ENCODE assay signal across 8 cellular contexts in the genomic region with DNA sequence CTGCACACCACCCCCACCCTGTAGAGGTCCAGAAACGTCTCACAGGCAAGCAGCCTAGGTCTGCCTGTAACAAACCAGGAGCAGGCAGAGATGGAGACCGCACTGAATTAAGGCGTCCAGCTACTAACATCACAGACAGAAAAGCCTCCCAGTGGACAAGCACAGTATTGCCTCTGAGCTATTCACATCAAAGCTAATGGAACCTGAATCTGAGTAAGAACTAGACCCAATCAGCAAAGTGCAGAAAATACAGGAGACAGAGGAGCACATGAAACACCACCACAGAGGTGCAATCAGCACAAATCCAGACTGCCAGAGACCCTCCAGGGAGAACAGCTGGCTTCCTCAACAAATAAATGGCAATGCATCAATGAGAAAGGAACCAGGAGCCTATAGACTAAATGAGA. TPM values are rescaled to one million over a fixed set of nuclear protein-coding genes. Genes with fewer than 3 reads are reported as not detected.
DNase-seq lines count a peak whose midpoint lies in the region; ATAC-seq, FAIRE-seq and TF ChIP-seq lines count a peak whose summit lies in the region.

No MANE protein-coding gene starts in this region.

- peak in 8 of 10 experiments; percentile 18 to 36 (median 28) for DNase-seq in CD4-positive, alpha-beta T cell
- DNase-seq in GM20000 (ENCODE audit: low spot score): peak; percentile 64
- peak; percentile 80 for DNase-seq in NCI-H2171 treated with DMSO at 0.1 percent for 48 hours (lab: John Stamatoyannopoulos, UW)
- DNase-seq in activated CD4-positive, alpha-beta T cell treated with anti-CD3 and anti-CD28 coated beads for 24 hours (ENCODE audit: low read depth in 2 of 2): peak; percentile 31 to 38
- DNase-seq in H1 (ENCODE audit: low read depth in 1 of 2, low spot score in 2 of 2): peak in 1 of 2 experiments; percentile 78
- peak; percentile 75 for DNase-seq in mesenchymal stem cell
- peak in 5 of 6 experiments; percentile 5 to 44 (median 21) for DNase-seq in stimulated activated naive CD4-positive, alpha-beta T cell (lab: John Stamatoyannopoulos, UW)

- H4K91ac ChIP-seq in H1 (replicated peaks; ENCODE audit: insufficient read length, low read length) (no peak overlapping the region), mesenchymal stem cell (ENCODE audit: low read length) (no peak overlapping the region)

- H3K9me3 Mint-ChIP-seq in CD4-positive, alpha-beta T cell: peaks cover 2% of the 10 kb centered on the region

- no peak overlapping the region for H3K4me3 ChIP-seq in H1 (ENCODE audit: extremely low read depth in 1 of 4, insufficient read depth in 2 of 4, low read depth in 3 of 4, low read length in 4 of 4)
- H3K4me3 ChIP-seq in mesenchymal stem cell (ENCODE audit: insufficient read depth in 1 of 2, low read depth in 1 of 2, low read length in 2 of 2): no peak overlapping the region

- no peak overlapping the region for H4K5ac ChIP-seq in H1 (ENCODE audit: insufficient read length, low read depth, low read length)

- CTCF ChIA-PET in CD4-positive, alpha-beta T cell (lab: Charles Lee): interaction anchor here (0.6 to 1.7 kb wide), 7 partner anchors 22 to 259 kb away, joined by 3 to 9 read pairs (median 3); partner anchors contain the start of genes PEMT and RASD1
- CTCF ChIA-PET in H1 (lab: Charles Lee; ENCODE audit: partially characterized antibody): interaction anchor here (0.6 to 3.3 kb wide), 35 partner anchors 8 to 708 kb away, joined by 3 to 35 read pairs (median 5); partner anchors contain the start of gene RASD1

- TF ChIP-seq RAD21 in H1 (IDR thresholded peaks at IDR 0.05 in 1 of 2, conservative IDR thresholded peaks at IDR 0.05 in 1 of 2; ENCODE audit: low read depth in 2 of 2, low read length in 2 of 2): peak; percentile 42 to 70

- WGBS in H1 (ENCODE audit: extremely low coverage in 1 of 2, insufficient coverage in 1 of 2, insufficient read length in 1 of 2, insufficient replicate concordance in 2 of 2, low coverage in 1 of 2, low lambda C conversion rate in 2 of 2, missing lambda C conversion rate in 1 of 2), 2 experiments: 31% methylated on average over 3 of the region's 3 CpGs; no CpG with 5 or more reads in 1 of the 2 experiments
- WGBS in mesenchymal stem cell: 10% methylated on average over 3 of the region's 3 CpGs

- no peaks in the 10 kb centered on the region for H4K20me1 ChIP-seq in H1 (replicated peaks in 1 of 2; ENCODE audit: control insufficient read depth in 1 of 2, insufficient read depth in 2 of 2, low read length in 2 of 2)

- intact Hi-C loops in CD4-positive, alpha-beta T cell (cut with DNase I, micrococcal nuclease): loop anchor here in 1 of 2 experiments (1.0 kb wide), 1 partner anchor 257 kb away; no protein-coding TSS in a partner anchor

- peak; percentile 99 for FAIRE-seq in H1 (lab: Jason Lieb, UNC)

- no peaks in the 10 kb centered on the region for H3K23me2 ChIP-seq in H1 (ENCODE audit: low read depth, low read length)

- H4K8ac ChIP-seq in H1 (ENCODE audit: extremely low read depth, insufficient read depth, low read length): peak overlapping the region; percentile 31; the same call in 1 of the 2 replicates
- H4K8ac ChIP-seq in mesenchymal stem cell (ENCODE audit: low read length): no peak overlapping the region

- H3K36me3 ChIP-seq in H1 (ENCODE audit: control insufficient read depth in 2 of 4, insufficient read depth in 4 of 4, low read length in 3 of 4): no peaks in the 10 kb centered on the region
- no peaks in the 10 kb centered on the region for H3K36me3 ChIP-seq in mesenchymal stem cell (ENCODE audit: control insufficient read depth in 1 of 2, insufficient read depth in 2 of 2, low read depth in 1 of 2, low read length in 2 of 2)

- H3K23ac ChIP-seq in H1 (ENCODE audit: insufficient read length): no peak overlapping the region
- H3K23ac ChIP-seq in mesenchymal stem cell (ENCODE audit: low read length in 2 of 2): no peak overlapping the region

- H3K18ac ChIP-seq in H1 (ENCODE audit: extremely low read depth, low read length) (no peak overlapping the region), mesenchymal stem cell (ENCODE audit: low read depth in 1 of 2, low read length in 2 of 2) (no peak overlapping the region)

- ATAC-seq in CD4-positive, alpha-beta T cell (ENCODE audit: poor library complexity): peak; percentile 98
- no peak for ATAC-seq in HG03280 (IDR thresholded peaks at IDR 0.05; ENCODE audit: unreplicated experiment)

- TF ChIP-seq EP300 in H1 (IDR thresholded peaks at IDR 0.05; ENCODE audit: borderline replicate concordance in 1 of 2, low read depth in 2 of 2, low read length in 2 of 2): no peak

- H2BK5ac ChIP-seq in H1 (ENCODE audit: low read depth, low read length) (no peak overlapping the region), mesenchymal stem cell (ENCODE audit: low read depth, low read length, poor library complexity, severe bottlenecking) (no peak overlapping the region)

- H3K14ac ChIP-seq in H1 (ENCODE audit: insufficient read length): no peak overlapping the region
- no peak overlapping the region for H3K14ac ChIP-seq in mesenchymal stem cell (ENCODE audit: low read length in 2 of 2)

- H3K4me1 ChIP-seq in H1 (replicated peaks in 1 of 4; ENCODE audit: control insufficient read depth in 3 of 4, insufficient read depth in 4 of 4, low read length in 3 of 4) (peaks cover 0 to 3% (median under 1%) of the 10 kb centered on the region in 4 experiments; a peak in 4 of 7 replicates), mesenchymal stem cell (ENCODE audit: control insufficient read depth, insufficient read depth, low read depth, low read length) (no peaks in the 10 kb centered on the region)

- H2BK12ac ChIP-seq in H1 (ENCODE audit: low read depth, low read length) (no peak overlapping the region), mesenchymal stem cell (ENCODE audit: low read length in 2 of 2) (no peak overlapping the region)

- H2BK20ac ChIP-seq in H1 (ENCODE audit: low read length): no peak overlapping the region

- H3K4me2 ChIP-seq in H1 (ENCODE audit: insufficient read depth in 1 of 2, low read depth in 2 of 2, low read length in 2 of 2): no peak overlapping the region; a peak in 2 of 4 replicates
- no peak overlapping the region for H3K4me2 ChIP-seq in mesenchymal stem cell (ENCODE audit: low read length, poor library complexity, severe bottlenecking)

- no peak overlapping the region for H3K4me3 Mint-ChIP-seq in CD4-positive, alpha-beta T cell

- H3K79me2 ChIP-seq in H1 (ENCODE audit: control insufficient read depth in 1 of 2, insufficient read depth in 2 of 2, low read length in 2 of 2): no peaks in the 10 kb centered on the region

- no peak overlapping the region for H2AK5ac ChIP-seq in H1 (ENCODE audit: low read depth, low read length)
- no peak overlapping the region for H2AK5ac ChIP-seq in mesenchymal stem cell (ENCODE audit: low read length, severe bottlenecking)

- H2BK15ac ChIP-seq in H1 (ENCODE audit: low read length): 0 out of 2 replicates have a peak overlapping the region, but pooled peaks have one; percentile 81
- H2BK15ac ChIP-seq in mesenchymal stem cell (ENCODE audit: low read depth, poor library complexity, severe bottlenecking): no peak overlapping the region

- no peaks in the 10 kb centered on the region for H3K27me3 Mint-ChIP-seq in CD4-positive, alpha-beta T cell

- no peak overlapping the region for H3K27ac Mint-ChIP-seq in CD4-positive, alpha-beta T cell

- TF ChIP-seq CTCF in CD4-positive, alpha-beta T cell (IDR thresholded peaks at IDR 0.05): peak; percentile 63
- TF ChIP-seq CTCF in GM20000 (IDR thresholded peaks at IDR 0.05; ENCODE audit: extremely low read depth, missing control alignments) (peak; percentile 28), H1 (IDR thresholded peaks at IDR 0.05; ENCODE audit: control extremely low read depth in 1 of 3, insufficient read depth in 1 of 3, low read depth in 1 of 3, low read length in 3 of 3) (peak in 2 of 3 experiments; percentile 64 to 82; a peak in 3 of 4 replicates)

- TF ChIP-seq POLR2A in H1 (IDR thresholded peaks at IDR 0.05; ENCODE audit: control extremely low read depth in 1 of 2, low read depth in 2 of 2, low read length in 2 of 2): no peak

- no peaks in the 10 kb centered on the region for H3K36me3 Mint-ChIP-seq in CD4-positive, alpha-beta T cell (ENCODE audit: low read depth)

- H2BK120ac ChIP-seq in H1 (replicated peaks; ENCODE audit: low read depth, low read length): no peak overlapping the region
- H2BK120ac ChIP-seq in mesenchymal stem cell (ENCODE audit: low read depth, low read length): no peak overlapping the region

- no peak overlapping the region for H3K56ac ChIP-seq in H1 (replicated peaks; ENCODE audit: insufficient read length, low read depth, low read length)

- no peak overlapping the region for H3K9ac ChIP-seq in H1 (replicated peaks in 1 of 4; ENCODE audit: extremely low read depth in 1 of 4, low read depth in 3 of 4, low read length in 3 of 4)
- H3K9ac ChIP-seq in mesenchymal stem cell (ENCODE audit: low read length): no peak overlapping the region

- H3K9me3 ChIP-seq in CD4-positive, alpha-beta T cell (ENCODE audit: control insufficient read depth, low read length): no peaks in the 10 kb centered on the region
- H3K9me3 ChIP-seq in H1 (ENCODE audit: insufficient read depth in 2 of 2, low read depth in 1 of 2, low read length in 1 of 2) (peaks cover 3 to 7% of the 10 kb centered on the region in 2 experiments; a peak in 2 of 4 replicates), mesenchymal stem cell (ENCODE audit: control insufficient read depth, low read length) (no peaks in the 10 kb centered on the region)

- H3K4ac ChIP-seq in H1 (replicated peaks; ENCODE audit: insufficient read length, low read depth, low read length): no peak overlapping the region
- no peak overlapping the region for H3K4ac ChIP-seq in mesenchymal stem cell (ENCODE audit: low read depth in 1 of 2, low read length in 2 of 2)

- H3K27me3 ChIP-seq in CD4-positive, alpha-beta T cell (ENCODE audit: control insufficient read depth, insufficient read depth, low read length): no peaks in the 10 kb centered on the region
- no peaks in the 10 kb centered on the region for H3K27me3 ChIP-seq in H1 (replicated peaks in 1 of 4; ENCODE audit: control insufficient read depth in 3 of 4, extremely low read depth in 1 of 4, insufficient read depth in 3 of 4, low read length in 3 of 4)
- H3K27me3 ChIP-seq in mesenchymal stem cell (ENCODE audit: control insufficient read depth in 1 of 2, insufficient read depth in 1 of 2, low read length in 2 of 2): peaks cover 0 to 12% of the 10 kb centered on the region in 2 experiments

- H3K79me1 ChIP-seq in H1 (ENCODE audit: low read depth, low read length) (no peaks in the 10 kb centered on the region), mesenchymal stem cell (replicated peaks; ENCODE audit: low read length, poor library complexity, severe bottlenecking) (no peaks in the 10 kb centered on the region)

- H3K27ac ChIP-seq in CD4-positive, alpha-beta T cell (ENCODE audit: low read depth, low read length): no peak overlapping the region
- no peak overlapping the region for H3K27ac ChIP-seq in H1 (ENCODE audit: low read depth, low read length)
- no peak overlapping the region for H3K27ac ChIP-seq in mesenchymal stem cell (ENCODE audit: low read length, poor library complexity, severe bottlenecking)

- POLR2A ChIA-PET in CD4-positive, alpha-beta T cell (lab: Charles Lee): interaction anchor here (0.8 to 1.5 kb wide), 2 partner anchors 23 to 117 kb away, joined by 3 to 5 read pairs; partner anchors contain the start of gene RASD1
- POLR2A ChIA-PET in H1 (lab: Charles Lee; ENCODE audit: partially characterized antibody): interaction anchor here (0.7 to 1.7 kb wide), 2 partner anchors 11 to 22 kb away, joined by 3 to 5 read pairs; partner anchors contain the start of gene PEMT

- H2AFZ ChIP-seq in H1 (ENCODE audit: low read length) (peak overlapping the region; percentile 39; the same call in 1 of the 2 replicates), mesenchymal stem cell (ENCODE audit: low read depth, low read length) (no peak overlapping the region)

- no peaks in the 10 kb centered on the region for H3K4me1 Mint-ChIP-seq in CD4-positive, alpha-beta T cell (ENCODE audit: low read depth)

RNA-seq across cellular contexts. Expression of gene PEMT, which starts 22.2 kb away (rescaled TPM):
- 10 to 100 TPM; 11.4 to 12.0 TPM for total RNA-seq in CD4-positive, alpha-beta T cell
- 40.1 and 42.0 TPM in 2 replicates for total RNA-seq in H1 (2021; fragmentation: NEBNext Ultra II Directional; extraction: Animal tissue kit (Norgen Biotek cat#: 25700))
- 118 and 128 TPM in 2 replicates for polyA plus RNA-seq in H1 (2011; rRNA removed)
- 63.0 TPM for polyA plus RNA-seq in H1 (2011; cell fraction: cytosol; rRNA removed)
- polyA plus RNA-seq in H1 (2011; cell fraction: nucleus; rRNA removed): 77.1 TPM
- 28.5 to 79.6 TPM (median 53.6 TPM) in 4 replicates for polyA plus RNA-seq in H1 (2012, experiment 1 of 2)
- 79.6 TPM for polyA plus RNA-seq in H1 (2012, experiment 2 of 2)
- polyA plus RNA-seq in H1 (2013, experiment 1 of 2): 41.7 TPM
- polyA plus RNA-seq in H1 (2013, experiment 2 of 2): 47.0 TPM
- 22.2 and 23.0 TPM in 2 replicates for polyA minus RNA-seq in H1 (2011; rRNA and poly(A)+ RNA removed)
- polyA minus RNA-seq in H1 (2011; cell fraction: cytosol; rRNA and poly(A)+ RNA removed): 18.1 TPM
- polyA minus RNA-seq in H1 (2011; cell fraction: nucleus; rRNA and poly(A)+ RNA removed): 13.7 TPM
- polyA plus RNA-seq in mesenchymal stem cell (2013, experiment 1 of 2): 19.1 TPM
- polyA plus RNA-seq in mesenchymal stem cell (2013, experiment 2 of 2): 20.6 TPM
